In genomic region chr7:77786741-77787140, GRCh38 we compare ENCODE assay signal across 16 cellular contexts. TPM values are rescaled to one million over a fixed set of nuclear protein-coding genes. Genes with fewer than 3 reads are reported as not detected.
DNase-seq lines count a peak whose midpoint lies in the region; ATAC-seq, FAIRE-seq and TF ChIP-seq lines count a peak whose summit lies in the region.
"Had no signal": no experiment of that assay in that cellular context is flagged by ENCODE, and none has a peak within 500 bp of the region (broad histone marks: within the 10 kb centered on the region; RNA-seq: fewer than 3 reads in every experiment).

No MANE protein-coding gene starts in this region.

- no peak overlapping the region for H3K4me2 ChIP-seq in HepG2 (ENCODE audit: low read depth, low read length)

- intact Hi-C loops in HepG2 (cut with micrococcal nuclease; ENCODE audit: unreplicated experiment): no loop called here
- intact Hi-C loops in right lobe of liver (cut with DNase I): no loop called here

- H3K9me3 Mint-ChIP-seq in endodermal cell (peaks cover 19% of the 10 kb centered on the region), mesothelial cell of epicardium (peaks cover 13% of the 10 kb centered on the region)
- H3K9me3 Mint-ChIP-seq: CD8-positive, alpha-beta memory T cell had no signal

- H3K4me1 ChIP-seq in HepG2 (ENCODE audit: insufficient read depth, low read length) (peaks cover 14% of the 10 kb centered on the region), right lobe of liver (peaks cover 0 to 22% (median 5%) of the 10 kb centered on the region in 4 donors), HEK293 (ENCODE audit: control insufficient read depth, insufficient read depth, low read length) (peaks cover 10% of the 10 kb centered on the region), endodermal cell (ENCODE audit: control insufficient read depth, insufficient read depth, low read length) (no peaks in the 10 kb centered on the region)

- no peaks in the 10 kb centered on the region for H4K20me1 ChIP-seq in HepG2 (ENCODE audit: insufficient read depth, low read length)

- H3K4me1 Mint-ChIP-seq in endodermal cell: peaks cover 16% of the 10 kb centered on the region
- peaks cover 7% of the 10 kb centered on the region for H3K4me1 Mint-ChIP-seq in mesothelial cell of epicardium

- H3K36me3 ChIP-seq in HepG2 (replicated peaks in 1 of 2; ENCODE audit: control insufficient read depth in 1 of 2, insufficient read depth in 2 of 2, low read length in 2 of 2) (no peaks in the 10 kb centered on the region; a peak in 1 of 5 replicates), right lobe of liver (no peaks in the 10 kb centered on the region), HEK293 (ENCODE audit: control insufficient read depth in 2 of 2, insufficient read depth in 1 of 2, low read length in 2 of 2) (peaks cover 6 to 7% of the 10 kb centered on the region in 2 experiments; a peak in 2 of 3 replicates), endodermal cell (ENCODE audit: control insufficient read depth, insufficient read depth, low read length) (peaks cover 44% of the 10 kb centered on the region)
- H3K36me3 ChIP-seq: HAP-1 had no signal

- peaks cover 12% of the 10 kb centered on the region for H3K9me3 ChIP-seq in HepG2 (ENCODE audit: low read length)
- H3K9me3 ChIP-seq in right lobe of liver: peaks cover 0 to 3% (median 0%) of the 10 kb centered on the region in 4 donors
- H3K9me3 ChIP-seq in HEK293 (ENCODE audit: control insufficient read depth, insufficient read depth, low read depth, low read length): no peaks in the 10 kb centered on the region
- peaks cover 35% of the 10 kb centered on the region for H3K9me3 ChIP-seq in endodermal cell (ENCODE audit: control insufficient read depth, low read length)
- H3K9me3 ChIP-seq: HAP-1 had no signal

- TF ChIP-seq EP300 in HepG2 (IDR thresholded peaks at IDR 0.05; ENCODE audit: low read depth in 2 of 2, low read length in 2 of 2) (no peak), HepG2 (CRISPR knock-in tag; IDR thresholded peaks at IDR 0.05; ENCODE audit: borderline replicate concordance) (no peak)

- CTCF ChIA-PET in HepG2 (lab: Yijun Ruan, JAX; ENCODE audit: low intra/inter-chr PET ratio, low total read pairs): no interaction called here
- CTCF ChIA-PET in HEK293 (lab: Yijun Ruan, JAX): no interaction called here

- TF ChIP-seq CTCF in HepG2 (CRISPR knock-in tag; IDR thresholded peaks at IDR 0.05) (no peak), right lobe of liver (IDR thresholded peaks at IDR 0.05) (no peak), HEK293 (tag by site-specific recombination; IDR thresholded peaks at IDR 0.05) (no peak), endodermal cell (conservative IDR thresholded peaks at IDR 0.05) (no peak), mesothelial cell of epicardium (IDR thresholded peaks at IDR 0.05; ENCODE audit: unreplicated experiment) (no peak)

- H3K9ac ChIP-seq in HepG2 (ENCODE audit: insufficient read depth, low read depth, low read length) (no peak overlapping the region), endodermal cell (ENCODE audit: extremely low read depth, low read length, poor library complexity, severe bottlenecking) (no peak overlapping the region)

- no peaks in the 10 kb centered on the region for H3K79me2 ChIP-seq in HepG2 (ENCODE audit: insufficient read depth, low read length)

- H3K4me3 Mint-ChIP-seq in endodermal cell (no peak overlapping the region), mesothelial cell of epicardium (no peak overlapping the region)
- H3K4me3 Mint-ChIP-seq: CD8-positive, alpha-beta memory T cell had no signal

- no TSS peak for BruUV-seq in HepG2 (replicated peaks; lab: Mats Ljungman, UMichigan)

- peaks cover 29% of the 10 kb centered on the region for H3K36me3 Mint-ChIP-seq in endodermal cell (ENCODE audit: low read depth)
- peaks cover 34% of the 10 kb centered on the region for H3K36me3 Mint-ChIP-seq in mesothelial cell of epicardium

- in situ Hi-C loops in HepG2 (cut with HindIII; ENCODE audit: extremely low pct_ligation_motif_present, low pct_unique_long_range_greater_than_20kb): no loop called here

- H3K4me3 ChIP-seq in HepG2 (replicated peaks in 1 of 3; ENCODE audit: insufficient read depth in 1 of 3, low read depth in 2 of 3, low read length in 3 of 3) (no peak overlapping the region), right lobe of liver (no peak overlapping the region), HEK293 (ENCODE audit: low read depth, low read length) (no peak overlapping the region), endodermal cell (ENCODE audit: low read length) (peak overlapping the region; percentile 42)
- H3K4me3 ChIP-seq: HAP-1 had no signal

- H3K27ac ChIP-seq in HepG2 (ENCODE audit: extremely low read length, insufficient read depth, low read length) (no peak overlapping the region), right lobe of liver (no peak overlapping the region), HEK293 (ENCODE audit: extremely low read depth, low read depth, low read length) (no peak overlapping the region), endodermal cell (ENCODE audit: low read depth, low read length) (no peak overlapping the region)

- TF ChIP-seq POLR2A in HepG2 (IDR thresholded peaks at IDR 0.05; ENCODE audit: insufficient read depth in 1 of 2, low read depth in 2 of 2, low read length in 2 of 2) (no peak), right lobe of liver (IDR thresholded peaks at IDR 0.05) (no peak)

- no peak for FAIRE-seq in HepG2 (lab: Jason Lieb, UNC)
- FAIRE-seq: D721Med, GM12891, H54 had no signal

- ATAC-seq in HepG2 (no peak), right lobe of liver (no peak), GM18502 (IDR thresholded peaks at IDR 0.05; ENCODE audit: poor library complexity, unreplicated experiment) (no peak)

- no peak for TF ChIP-seq RAD21 in HepG2 (CRISPR knock-in tag; IDR thresholded peaks at IDR 0.05)

- POLR2A ChIA-PET in HepG2 (lab: Yijun Ruan, JAX): no interaction called here
- POLR2A ChIA-PET in HEK293 (lab: Yijun Ruan, JAX): no interaction called here

- DNase-seq in HepG2 (ENCODE audit: low spot score): no peak
- DNase-seq in right lobe of liver: no peak
- DNase-seq in endodermal cell: no peak
- DNase-seq in mesothelial cell of epicardium (ENCODE audit: low spot score in 2 of 2, unreplicated experiment in 2 of 2): no peak
- DNase-seq: C1 segment of cervical spinal cord; CD8-positive, alpha-beta memory T cell; DMS53; DMS79 treated with DMSO at 0.1 percent for 48 hours; GF-D8; GOT3 had no signal

- H2AFZ ChIP-seq in HepG2 (ENCODE audit: low read length): no peak overlapping the region

- H3K27me3 Mint-ChIP-seq in endodermal cell (ENCODE audit: insufficient read depth) (no peaks in the 10 kb centered on the region), mesothelial cell of epicardium (ENCODE audit: low read depth) (no peaks in the 10 kb centered on the region)
- H3K27me3 Mint-ChIP-seq: CD8-positive, alpha-beta memory T cell had no signal

- H3K27ac Mint-ChIP-seq in endodermal cell (no peak overlapping the region), mesothelial cell of epicardium (no peak overlapping the region)

- H3K27me3 ChIP-seq in HepG2 (ENCODE audit: control insufficient read depth in 1 of 2, insufficient read depth in 2 of 2, low read length in 2 of 2): no peaks in the 10 kb centered on the region
- H3K27me3 ChIP-seq in right lobe of liver: no peaks in the 10 kb centered on the region
- H3K27me3 ChIP-seq in endodermal cell (ENCODE audit: control insufficient read depth, insufficient read depth, low read length, poor library complexity, severe bottlenecking): no peaks in the 10 kb centered on the region

RNA-seq across cellular contexts. Expression of gene TMEM60, which starts 11.5 kb away (rescaled TPM):
- total RNA-seq in HepG2 (2016; rRNA removed; fragmentation: Illumina TruSeq; extraction: Trizol) (25.6 and 26.9 TPM in 2 replicates), right lobe of liver (10 to 100 TPM in 1 of 6 experiments, 1 to 10 TPM in 5; 6.6 to 10.4 (median 8.0) TPM), endodermal cell (10 to 100 TPM; 20.0 to 32.2 TPM), mesothelial cell of epicardium (14.2 to 17.2 TPM (median 16.5 TPM) in 3 replicates)
- 17.9 and 19.9 TPM in 2 replicates for total RNA-seq in HepG2 (2016; cell fraction: cytosol; rRNA removed; fragmentation: Illumina TruSeq; extraction: Trizol; ENCODE audit: low read depth)
- 26.6 and 27.6 TPM in 2 replicates for total RNA-seq in HepG2 (2016; cell fraction: insoluble cytoplasmic fraction; rRNA removed; fragmentation: Illumina TruSeq; extraction: Trizol)
- 31.1 and 33.1 TPM in 2 replicates for total RNA-seq in HepG2 (2016; cell fraction: membrane; rRNA removed; fragmentation: Illumina TruSeq; extraction: Trizol)
- total RNA-seq in HepG2 (2016; cell fraction: nucleus; rRNA removed; fragmentation: Illumina TruSeq; extraction: Trizol): 15.4 and 16.4 TPM in 2 replicates
- polyA plus RNA-seq in HepG2 (2011; rRNA removed): 20.8 and 27.7 TPM in 2 replicates
- 12.3 and 20.7 TPM in 2 replicates for polyA plus RNA-seq in HepG2 (2011; cell fraction: cytosol; rRNA removed)
- polyA plus RNA-seq in HepG2 (2011; cell fraction: nucleus; rRNA removed): 3.3 and 4.4 TPM in 2 replicates
- polyA plus RNA-seq in HepG2 (2012): 20.8 and 25.5 TPM in 2 replicates
- polyA plus RNA-seq in HepG2 (2016; cell fraction: cytosol; fragmentation: Illumina TruSeq; extraction: Trizol; ENCODE audit: low read depth): 18.6 and 27.4 TPM in 2 replicates
- 32.4 and 33.8 TPM in 2 replicates for polyA plus RNA-seq in HepG2 (2016; cell fraction: insoluble cytoplasmic fraction; fragmentation: Illumina TruSeq; extraction: Trizol; ENCODE audit: low read depth)
- polyA plus RNA-seq in HepG2 (2016; cell fraction: membrane; fragmentation: Illumina TruSeq; extraction: Trizol; ENCODE audit: low read depth): 30.4 and 37.5 TPM in 2 replicates
- 23.7 and 24.2 TPM in 2 replicates for polyA plus RNA-seq in HepG2 (2016; cell fraction: nucleus; fragmentation: Illumina TruSeq; extraction: Trizol; ENCODE audit: insufficient read depth, low read depth)
- 6.9 and 8.6 TPM in 2 replicates for polyA minus RNA-seq in HepG2 (2011; rRNA and poly(A)+ RNA removed; ENCODE audit: low replicate concordance)
- 5.4 and 6.6 TPM in 2 replicates for polyA minus RNA-seq in HepG2 (2011; cell fraction: cytosol; rRNA and poly(A)+ RNA removed)
- polyA minus RNA-seq in HepG2 (2011; cell fraction: nucleus; rRNA and poly(A)+ RNA removed): 3.6 and 5.1 TPM in 2 replicates
- 37.9 TPM for polyA plus RNA-seq in endodermal cell (2013, experiment 1 of 2)
- polyA plus RNA-seq in endodermal cell (2013, experiment 2 of 2): 34.9 TPM

RNA-seq across cellular contexts. Expression of gene PHTF2, which starts 11.8 kb away (rescaled TPM):
- 9.2 and 10.2 TPM in 2 replicates for total RNA-seq in HepG2 (2016; rRNA removed; fragmentation: Illumina TruSeq; extraction: Trizol)
- total RNA-seq in HepG2 (2016; cell fraction: cytosol; rRNA removed; fragmentation: Illumina TruSeq; extraction: Trizol; ENCODE audit: low read depth): 1.7 and 2.2 TPM in 2 replicates
- 7.8 and 9.8 TPM in 2 replicates for total RNA-seq in HepG2 (2016; cell fraction: insoluble cytoplasmic fraction; rRNA removed; fragmentation: Illumina TruSeq; extraction: Trizol)
- total RNA-seq in HepG2 (2016; cell fraction: membrane; rRNA removed; fragmentation: Illumina TruSeq; extraction: Trizol): 6.1 and 6.8 TPM in 2 replicates
- total RNA-seq in HepG2 (2016; cell fraction: nucleus; rRNA removed; fragmentation: Illumina TruSeq; extraction: Trizol): 13.9 and 15.6 TPM in 2 replicates
- 4.3 and 7.4 TPM in 2 replicates for polyA plus RNA-seq in HepG2 (2011; rRNA removed)
- 2.8 and 3.6 TPM in 2 replicates for polyA plus RNA-seq in HepG2 (2011; cell fraction: cytosol; rRNA removed)
- 2.2 and 3.6 TPM in 2 replicates for polyA plus RNA-seq in HepG2 (2011; cell fraction: nucleus; rRNA removed)
- 4.2 and 5.9 TPM in 2 replicates for polyA plus RNA-seq in HepG2 (2012)
- 1.4 and 1.7 TPM in 2 replicates for polyA plus RNA-seq in HepG2 (2016; cell fraction: cytosol; fragmentation: Illumina TruSeq; extraction: Trizol; ENCODE audit: low read depth)
- 4.1 and 4.6 TPM in 2 replicates for polyA plus RNA-seq in HepG2 (2016; cell fraction: insoluble cytoplasmic fraction; fragmentation: Illumina TruSeq; extraction: Trizol; ENCODE audit: low read depth)
- 2.7 TPM in 2 replicates for polyA plus RNA-seq in HepG2 (2016; cell fraction: membrane; fragmentation: Illumina TruSeq; extraction: Trizol; ENCODE audit: low read depth)
- polyA plus RNA-seq in HepG2 (2016; cell fraction: nucleus; fragmentation: Illumina TruSeq; extraction: Trizol; ENCODE audit: insufficient read depth, low read depth): 12.9 and 13.8 TPM in 2 replicates
- polyA minus RNA-seq in HepG2 (2011; rRNA and poly(A)+ RNA removed; ENCODE audit: low replicate concordance): 5.8 and 9.3 TPM in 2 replicates
- polyA minus RNA-seq in HepG2 (2011; cell fraction: cytosol; rRNA and poly(A)+ RNA removed): 6.3 and 7.1 TPM in 2 replicates
- polyA minus RNA-seq in HepG2 (2011; cell fraction: nucleus; rRNA and poly(A)+ RNA removed): 16.0 and 16.5 TPM in 2 replicates
- total RNA-seq in right lobe of liver: 1 to 10 TPM; 2.4 to 6.8 (median 5.5) TPM
- 10 to 100 TPM; 15.4 to 20.6 TPM for total RNA-seq in endodermal cell
- 25.1 TPM for polyA plus RNA-seq in endodermal cell (2013, experiment 1 of 2)
- 23.5 TPM for polyA plus RNA-seq in endodermal cell (2013, experiment 2 of 2)
- total RNA-seq in mesothelial cell of epicardium: 36.1 to 38.2 TPM (median 37.5 TPM) in 3 replicates

Comparison
In these comparisons a context has a peak if more than half of its experiments do, and no peak if none do; other contexts are left out.
1. Of the 63 proteins assayed by ChIP-seq in both HepG2 and HEK293: peak only in HepG2: ZNF121; only in HEK293: none; in both: none; in neither: 62.